17 cellular contexts compared by ENCODE assay signal in the genomic region with DNA sequence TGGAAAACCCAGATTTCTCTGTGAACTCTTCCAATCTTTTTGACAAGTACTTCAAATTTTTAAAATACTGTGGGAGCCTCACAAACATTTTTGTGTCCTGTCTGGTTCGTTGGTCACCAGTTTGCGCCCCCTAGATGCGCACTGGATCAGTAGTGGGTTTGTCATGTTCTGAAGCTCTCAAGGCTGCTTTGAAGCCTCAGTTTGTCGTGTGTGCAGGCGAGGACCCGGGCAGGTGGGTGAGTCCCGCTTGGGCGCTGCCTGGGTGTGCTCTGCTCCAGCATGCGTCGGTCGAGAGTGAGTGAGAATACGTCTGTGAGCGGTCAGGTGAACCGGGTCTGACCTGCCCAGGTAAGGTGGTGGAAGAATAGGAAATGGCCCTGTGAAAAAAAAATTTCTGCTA. TPM values are rescaled to one million over a fixed set of nuclear protein-coding genes. Genes with fewer than 3 reads are reported as not detected.
DNase-seq lines count a peak whose midpoint lies in the region; ATAC-seq and TF ChIP-seq lines count a peak whose summit lies in the region.
"Had no signal": no experiment of that assay in that cellular context is flagged by ENCODE, and none has a peak within 500 bp of the region (broad histone marks: within the 10 kb centered on the region; RNA-seq: fewer than 3 reads in every experiment).

No MANE protein-coding gene starts in this region.

- H3K4me3 ChIP-seq in HUES6 (ENCODE audit: low read depth, low read length) (peak overlapping the region; percentile 60), dorsolateral prefrontal cortex (peak overlapping the region in 58 of 59 donors; percentile 41 to 78 (median 62)), neuron (ENCODE audit: low read length) (peak overlapping the region; percentile 57)
- H3K4me3 ChIP-seq: SJSA1 had no signal

- H3K4me1 ChIP-seq in HUES6 (ENCODE audit: control insufficient read depth, insufficient read depth, low read length) (peaks cover 35% of the 10 kb centered on the region), neuron (ENCODE audit: insufficient read depth, low read length) (peaks cover 51% of the 10 kb centered on the region)
- H3K4me1 ChIP-seq: SJSA1 had no signal

- no peaks in the 10 kb centered on the region for H3K9me3 ChIP-seq in HUES6 (ENCODE audit: control insufficient read depth, insufficient read depth, low read depth, low read length)
- H3K9me3 ChIP-seq in neuron (ENCODE audit: low read length) = no peaks in the 10 kb centered on the region
- H3K9me3 ChIP-seq: gastrocnemius medialis, SJSA1 had no signal

- peak overlapping the region; percentile 60 for H2AFZ ChIP-seq in neuron (ENCODE audit: low read depth, low read length)

- no peak for ATAC-seq in HG03565 (IDR thresholded peaks at IDR 0.05; ENCODE audit: unreplicated experiment)
- ATAC-seq: gastrocnemius medialis had no signal

- intact Hi-C loops in dorsolateral prefrontal cortex (cut with DNase I) (loop anchor here in 1 of 2 donors (2.0 to 10.0 kb wide), 2 partner anchors 59 to 127 kb away; a partner anchor contains a TSS), posterior vena cava (cut with DNase I) (no loop called here)

- POLR2A ChIA-PET in GM10248 (lab: Yijun Ruan, JAX) = no interaction called here

- H3K27ac ChIP-seq in HUES6 (ENCODE audit: low read depth, low read length) (no peak overlapping the region), dorsolateral prefrontal cortex (peak overlapping the region in 45 of 59 donors; percentile 3 to 84 (median 71))
- H3K27ac ChIP-seq: gastrocnemius medialis, SJSA1 had no signal

- TF ChIP-seq CTCF in dorsolateral prefrontal cortex (IDR thresholded peaks at IDR 0.05 in 54 of 56, conservative IDR thresholded peaks at IDR 0.05 in 2 of 56; ENCODE audit: low read depth in 1 of 56, partially characterized antibody in 56 of 56) (peak in 12 of 56 donors; percentile 6 to 25 (median 20)), GM10248 (IDR thresholded peaks at IDR 0.05; ENCODE audit: control extremely low read depth, extremely low read depth, low read depth, missing control alignments) (no peak)

- H3K9ac ChIP-seq in HUES6 (ENCODE audit: low read length) = peak overlapping the region; percentile 7

- CTCF ChIA-PET in GM10248 (lab: Yijun Ruan, JAX) = no interaction called here

- DNase-seq in NCI-H146 treated with DMSO at 0.1 percent for 48 hours (lab: John Stamatoyannopoulos, UW; ENCODE audit: unreplicated experiment) = peak; percentile 75
- no peak for DNase-seq in NCI-H146 (lab: John Stamatoyannopoulos, UW)
- DNase-seq in dorsolateral prefrontal cortex = peak in 3 of 10 donors; percentile 29 to 54 (median 46)
- no peak for DNase-seq in GM10248 (ENCODE audit: extremely low spot score)
- no peak for DNase-seq in posterior vena cava (ENCODE audit: low spot score)
- DNase-seq: activated CD4-positive, CD25-positive, alpha-beta regulatory T cell; activated T-cell treated with anti-CD3 and anti-CD28 coated beads for 4 hours; aorta; effector memory CD4-positive, alpha-beta T cell; gastrocnemius medialis; left cardiac atrium; natural killer cell; NCI-H524 treated with DMSO at 0.1 percent for 48 hours had no signal

- H3K36me3 ChIP-seq in HUES6 (ENCODE audit: control insufficient read depth, insufficient read depth, low read length) = no peaks in the 10 kb centered on the region
- H3K36me3 ChIP-seq in neuron (ENCODE audit: insufficient read depth, low read length) = no peaks in the 10 kb centered on the region
- H3K36me3 ChIP-seq: gastrocnemius medialis, SJSA1 had no signal

- H3K27me3 ChIP-seq in HUES6 (ENCODE audit: control insufficient read depth, insufficient read depth, low read length) (peaks cover 68% of the 10 kb centered on the region), dorsolateral prefrontal cortex (peaks cover 0 to 40% (median 13%) of the 10 kb centered on the region in 45 donors), neuron (ENCODE audit: insufficient read depth, low read length) (peaks cover 4% of the 10 kb centered on the region)

RNA-seq across cellular contexts. Expression of a gene that starts 17.3 kb away (rescaled TPM):
- total RNA-seq in dorsolateral prefrontal cortex = 10 to 100 TPM in 52 of 120 experiments, 1 to 10 TPM in 68; 3.9 to 18.5 (median 9.6) TPM
- 10 to 100 TPM; 12.2 to 24.3 TPM for total RNA-seq in posterior vena cava

RNA-seq across cellular contexts. Expression of a gene that starts 34.9 kb away (rescaled TPM):
- total RNA-seq in dorsolateral prefrontal cortex (10 to 100 TPM in 20 of 120 experiments, 1 to 10 TPM in 100; 1.0 to 28.7 (median 6.0) TPM), posterior vena cava (1 to 10 TPM; 6.9 to 7.4 TPM)

RNA-seq across cellular contexts. Expression of a gene that starts 57.4 kb away (rescaled TPM):
- total RNA-seq in dorsolateral prefrontal cortex (10 to 100 TPM in 6 of 120 experiments, 1 to 10 TPM in 114; 1.8 to 11.2 (median 7.1) TPM), posterior vena cava (1 to 10 TPM; 3.1 to 6.4 TPM)
